9 cellular contexts compared by ENCODE assay signal in the genomic region with DNA sequence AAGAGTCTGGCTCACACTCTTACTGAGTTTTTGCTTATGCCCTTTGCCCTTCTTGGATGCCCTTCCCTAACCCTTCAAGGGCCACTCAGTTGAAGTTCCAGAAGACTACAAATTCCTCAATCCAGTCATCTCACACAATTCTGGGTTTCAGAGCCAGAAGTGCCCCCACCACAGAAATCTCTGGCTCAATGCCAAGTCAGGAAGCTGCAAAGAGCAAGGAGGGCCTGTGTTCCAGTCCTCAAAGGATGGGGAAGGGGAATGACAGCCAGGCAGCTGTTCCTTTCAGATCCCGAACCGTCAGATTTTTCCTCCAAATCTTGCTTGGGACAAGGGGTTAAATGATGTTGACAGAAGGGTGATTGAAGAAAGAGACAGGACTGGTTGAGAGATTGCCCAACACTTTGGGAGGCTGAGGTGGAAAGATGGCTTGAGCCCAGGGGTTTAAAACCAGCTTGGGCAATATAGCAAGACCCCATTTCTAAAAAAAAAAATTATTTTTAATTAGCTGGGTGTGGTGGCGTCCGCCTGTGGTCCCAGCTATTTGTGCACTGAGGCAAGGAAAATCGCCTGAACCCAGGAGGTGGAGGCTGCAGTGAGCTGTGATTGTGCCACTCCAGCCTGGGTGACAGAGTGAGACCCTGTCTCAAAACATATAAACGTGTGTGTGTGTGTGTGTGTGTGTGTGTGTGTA. TPM values are rescaled to one million over a fixed set of nuclear protein-coding genes. Genes with fewer than 3 reads are reported as not detected.
DNase-seq lines count a peak whose midpoint lies in the region; ATAC-seq and TF ChIP-seq lines count a peak whose summit lies in the region.
"Had no signal": no experiment of that assay in that cellular context is flagged by ENCODE, and none has a peak within 500 bp of the region (broad histone marks: within the 10 kb centered on the region; RNA-seq: fewer than 3 reads in every experiment).

No MANE protein-coding gene starts in this region.

- H3K36me3 ChIP-seq in GM06990 (ENCODE audit: control insufficient read depth, insufficient read depth, low read length) (peaks cover 2% of the 10 kb centered on the region), duodenal mucosa (ENCODE audit: control insufficient read depth in 1 of 2, insufficient read depth in 2 of 2, low read length in 2 of 2) (peaks cover 3 to 7% of the 10 kb centered on the region in 2 donors), rectal smooth muscle tissue (ENCODE audit: control insufficient read depth, insufficient read depth, low read length) (no peaks in the 10 kb centered on the region), right atrium auricular region (no peaks in the 10 kb centered on the region), testis (ENCODE audit: low read depth, missing control alignments) (no peaks in the 10 kb centered on the region)

- intact Hi-C loops in left colon (cut with DNase I, micrococcal nuclease) = no loop called here
- intact Hi-C loops in testis (cut with DNase I; ENCODE audit: low total_unique reads) = no loop called here

- H3K27ac ChIP-seq in duodenal mucosa (ENCODE audit: low read depth, low read length) (no peak overlapping the region), rectal smooth muscle tissue (ENCODE audit: low read depth, low read length) (no peak overlapping the region), right atrium auricular region (no peak overlapping the region), testis (no peak overlapping the region)

- ATAC-seq in left colon (no peak), GM21526 (IDR thresholded peaks at IDR 0.05; ENCODE audit: low FRiP score, unreplicated experiment) (no peak)

- H3K4me3 ChIP-seq in GM06990 (replicated peaks; ENCODE audit: low read depth, low read length) (peak overlapping the region; percentile 63), NB4 (ENCODE audit: low read depth, low read length) (peak overlapping the region; percentile 84), duodenal mucosa (ENCODE audit: low read depth in 1 of 2, low read length in 2 of 2) (peak overlapping the region; percentile 76), rectal smooth muscle tissue (ENCODE audit: low read length) (peak overlapping the region; percentile 66), right atrium auricular region (peak overlapping the region in 1 of 2 donors; percentile 59), testis (peak overlapping the region in 1 of 2 donors; percentile 55)

- TF ChIP-seq CTCF in GM06990 (IDR thresholded peaks at IDR 0.05; ENCODE audit: insufficient read depth, low read length, poor library complexity, severe bottlenecking) (no peak), NB4 (IDR thresholded peaks at IDR 0.05; ENCODE audit: low read depth, low read length) (no peak), right atrium auricular region (IDR thresholded peaks at IDR 0.05) (no peak), testis (IDR thresholded peaks at IDR 0.05) (no peak)

- H3K27me3 ChIP-seq in GM06990 (replicated peaks; ENCODE audit: control insufficient read depth, insufficient read depth, low read length) = no peaks in the 10 kb centered on the region
- no peaks in the 10 kb centered on the region for H3K27me3 ChIP-seq in duodenal mucosa (ENCODE audit: control insufficient read depth in 1 of 2, insufficient read depth in 2 of 2, low read length in 2 of 2)
- no peaks in the 10 kb centered on the region for H3K27me3 ChIP-seq in rectal smooth muscle tissue (ENCODE audit: control insufficient read depth, insufficient read depth, low read length)
- no peaks in the 10 kb centered on the region for H3K27me3 ChIP-seq in right atrium auricular region
- H3K27me3 ChIP-seq in testis = no peaks in the 10 kb centered on the region

- no peak for TF ChIP-seq POLR2A in NB4 (IDR thresholded peaks at IDR 0.05; ENCODE audit: extremely low read depth, insufficient read length)
- TF ChIP-seq POLR2A in testis (IDR thresholded peaks at IDR 0.05) = no peak

- H3K4me1 ChIP-seq in duodenal mucosa (ENCODE audit: control insufficient read depth in 1 of 2, insufficient read depth in 2 of 2, low read length in 2 of 2) = peaks cover 14 to 20% of the 10 kb centered on the region in 2 donors
- peaks cover 3% of the 10 kb centered on the region for H3K4me1 ChIP-seq in rectal smooth muscle tissue (ENCODE audit: control insufficient read depth, insufficient read depth, low read length)
- H3K4me1 ChIP-seq in right atrium auricular region = peaks cover 0 to 21% of the 10 kb centered on the region in 2 donors
- H3K4me1 ChIP-seq in testis = peaks cover 9% of the 10 kb centered on the region

- WGBS in testis, 2 donors = 50 to 51% methylated on average over 6 of the region's 6 CpGs

- no peak for DNase-seq in GM06990 (ENCODE audit: extremely low read depth, insufficient read length)
- DNase-seq in NB4 (ENCODE audit: low read depth) = no peak
- DNase-seq in left colon = no peak
- no peak for DNase-seq in right atrium auricular region (ENCODE audit: low spot score)
- DNase-seq in testis = no peak
- DNase-seq: NCI-H1436 had no signal

- H3K9ac ChIP-seq in duodenal mucosa (ENCODE audit: low read depth in 1 of 2, low read length in 2 of 2) (peak overlapping the region in 1 of 2 donors; percentile 43), rectal smooth muscle tissue (ENCODE audit: low read length) (no peak overlapping the region)

- no peaks in the 10 kb centered on the region for H3K9me3 ChIP-seq in duodenal mucosa (ENCODE audit: control insufficient read depth in 1 of 2, low read length in 2 of 2)
- H3K9me3 ChIP-seq in right atrium auricular region = no peaks in the 10 kb centered on the region
- H3K9me3 ChIP-seq in testis = no peaks in the 10 kb centered on the region

RNA-seq across cellular contexts. Expression of a gene that starts 0.7 kb away (rescaled TPM):
- total RNA-seq in left colon (10 to 100 TPM in 1 of 2 donors, 1 to 10 TPM in 1; 3.6 to 11.4 TPM), right atrium auricular region (not detected), testis (1 to 10 TPM; 1.1 to 1.3 TPM)
- not detected for polyA plus RNA-seq in testis (ENCODE audit: insufficient read depth, low read depth, low replicate concordance)

RNA-seq across cellular contexts. Expression of a gene that starts 14.0 kb away (rescaled TPM):
- total RNA-seq in left colon = 10 to 100 TPM in 1 of 2 donors, 1 to 10 TPM in 1; 9.5 to 12.6 TPM
- 1 to 10 TPM; 5.4 to 6.8 TPM for total RNA-seq in right atrium auricular region
- total RNA-seq in testis = 10 to 100 TPM; 16.3 to 25.1 TPM
- polyA plus RNA-seq in testis (ENCODE audit: insufficient read depth, low read depth, low replicate concordance) = 48.3 TPM

RNA-seq across cellular contexts. Expression of a gene that starts 14.3 kb away (rescaled TPM):
- total RNA-seq in left colon (10 to 100 TPM; 28.1 to 29.1 TPM), right atrium auricular region (10 to 100 TPM in 1 of 2 donors, 1 to 10 TPM in 1; 4.2 to 11.1 TPM), testis (10 to 100 TPM; 26.8 to 31.5 TPM)
- polyA plus RNA-seq in testis (ENCODE audit: insufficient read depth, low read depth, low replicate concordance) = 15.1 TPM
